12 cellular contexts compared by ENCODE assay signal in genomic region chr13:99124046-99124400, GRCh38.
"Had no signal": no experiment of that assay in that cellular context is flagged by ENCODE, and none has a peak within 500 bp of the region (broad histone marks: within the 10 kb centered on the region; RNA-seq: fewer than 3 reads in every experiment).

No MANE protein-coding gene starts in this region.

- ATAC-seq: left lobe of liver had no signal

- H3K4me3 Mint-ChIP-seq: T-helper 1 cell treated with Interleukin-12 subunit alpha and Interleukin-12 subunit beta and Interleukin-4 antibody, amounts not matched to agents 30 μg/mL and 1 μg/mL, for 36 hours had no signal

- H3K9me3 Mint-ChIP-seq: activated B cell treated with CpG ODN at 0.5 μM for 24 hours; T-helper 1 cell treated with Interleukin-12 subunit alpha and Interleukin-12 subunit beta and Interleukin-4 antibody, amounts not matched to agents 30 μg/mL and 1 μg/mL, for 36 hours had no signal

- DNase-seq: activated B cell treated with CpG ODN at 0.5 μM for 24 hours; activated CD4-positive, alpha-beta T cell treated with anti-CD3 and anti-CD28 coated beads, Interleukin-2, amount 10 ng/mL, durations not matched to agents 24 days and 14 days; activated naive CD4-positive, alpha-beta T cell treated with Interleukin-2 at 50 U/mL for 16 hours; caudate nucleus; cortex of kidney; effector memory CD4-positive, alpha-beta T cell; heart right ventricle; retina; stimulated activated CD4-positive, alpha-beta T cell treated with anti-CD3 and anti-CD28 coated beads, Interleukin-4, amount 100 ng/mL, for 4 hours; tibial artery had no signal
